Comparison of ENCODE assay signal across 8 cellular contexts in genomic region chr4:163587867-163588266, GRCh38.
DNase-seq lines count a peak whose midpoint lies in the region; ATAC-seq and TF ChIP-seq lines count a peak whose summit lies in the region.

No MANE protein-coding gene starts in this region.

- H3K4me3 Mint-ChIP-seq in chondrocyte (ENCODE audit: unreplicated experiment) = no peak overlapping the region

- H3K27me3 Mint-ChIP-seq in chondrocyte (ENCODE audit: low read depth) = peaks cover 9% of the 10 kb centered on the region

- peak; percentile 77 for DNase-seq in GM12864 (ENCODE audit: low read depth)
- DNase-seq in chondrocyte (ENCODE audit: low spot score) = no peak
- no peak for DNase-seq in epidermal melanocyte (ENCODE audit: insufficient read length, low spot score)
- DNase-seq in medulla oblongata (ENCODE audit: extremely low spot score) = no peak
- DNase-seq in activated CD4-positive, alpha-beta T cell treated with anti-CD3 and anti-CD28 coated beads for 4 hours = no peak
- no peak for DNase-seq in OCI-M2 (lab: John Stamatoyannopoulos, UW; ENCODE audit: unreplicated experiment)

- TF ChIP-seq CTCF in GM12864 (IDR thresholded peaks at IDR 0.05; ENCODE audit: low read depth, low read length, missing control alignments) = peak; percentile 63
- TF ChIP-seq CTCF in chondrocyte (IDR thresholded peaks at IDR 0.05) = peak; percentile 52

- no peaks in the 10 kb centered on the region for H3K36me3 Mint-ChIP-seq in chondrocyte (ENCODE audit: low read depth)

- no peaks in the 10 kb centered on the region for H3K4me1 Mint-ChIP-seq in chondrocyte (ENCODE audit: low read depth)

- H3K27ac Mint-ChIP-seq in chondrocyte (ENCODE audit: unreplicated experiment) = no peak overlapping the region

- H3K4me3 ChIP-seq in GM12864 (ENCODE audit: low read depth, low read length) = no peak overlapping the region

- H3K9me3 Mint-ChIP-seq in chondrocyte (ENCODE audit: low read depth) = peaks cover 3% of the 10 kb centered on the region

- ATAC-seq in GM21360 (IDR thresholded peaks at IDR 0.05; ENCODE audit: unreplicated experiment) = peak; percentile 67
- ATAC-seq in HG03457 (IDR thresholded peaks at IDR 0.05; ENCODE audit: unreplicated experiment) = peak; percentile 43
